ENCODE assay signal across 1 cellular context in genomic region chr10:101141622-101142532, GRCh38.
TF ChIP-seq lines count a peak whose summit lies in the region.

No MANE protein-coding gene starts in this region.

TF ChIP-seq in HepG2, 621 proteins besides CTCF, POLR2A, EP300 and RAD21 (continued from another document):
- TF ChIP-seq ZNF687 (CRISPR knock-in tag; IDR thresholded peaks at IDR 0.05) (peak; percentile 48), ZBTB25 (CRISPR knock-in tag; IDR thresholded peaks at IDR 0.05) (0 out of 2 replicates have a peak, but pooled peaks have one; percentile 43), ERF (CRISPR knock-in tag; IDR thresholded peaks at IDR 0.05) (0 out of 2 replicates have a peak, but pooled peaks have one; percentile 12), ZNF33B (CRISPR knock-in tag; IDR thresholded peaks at IDR 0.05) (0 out of 2 replicates have a peak, but pooled peaks have one; percentile 73), ZNF160 (CRISPR knock-in tag; IDR thresholded peaks at IDR 0.05) (no peak), SRSF4 (IDR thresholded peaks at IDR 0.05; ENCODE audit: low read depth, low read length, poor library complexity, severe bottlenecking) (no peak), ZBED4 (CRISPR knock-in tag; IDR thresholded peaks at IDR 0.05; ENCODE audit: borderline replicate concordance) (peak; percentile 48; the same call in 1 of the 2 replicates), ZNF350 (CRISPR knock-in tag; IDR thresholded peaks at IDR 0.05; ENCODE audit: borderline replicate concordance, low read depth) (peak; percentile 5; the same call in 1 of the 2 replicates), STAG1 (CRISPR knock-in tag; IDR thresholded peaks at IDR 0.05) (peak; percentile 97), PHF8 (CRISPR knock-in tag; IDR thresholded peaks at IDR 0.05) (peak; percentile 47; the same call in 1 of the 2 replicates), THAP7 (CRISPR knock-in tag; IDR thresholded peaks at IDR 0.05) (no peak), FOXM1 (CRISPR knock-in tag; IDR thresholded peaks at IDR 0.05) (no peak), SALL1 (CRISPR knock-in tag; IDR thresholded peaks at IDR 0.05) (peak; percentile 11; the same call in 1 of the 2 replicates), POGZ (CRISPR knock-in tag; IDR thresholded peaks at IDR 0.05) (no peak), YY1 (IDR thresholded peaks at IDR 0.05; ENCODE audit: insufficient read depth, insufficient replicate concordance, low read depth, low read length) (peak; percentile 81), ZNF75D (CRISPR knock-in tag; IDR thresholded peaks at IDR 0.05; ENCODE audit: borderline replicate concordance) (no peak), FOSL2 (CRISPR knock-in tag; IDR thresholded peaks at IDR 0.05) (peak; percentile 40; the same call in 1 of the 2 replicates), HNF4A (CRISPR knock-in tag; IDR thresholded peaks at IDR 0.05) (0 out of 2 replicates have a peak, but pooled peaks have one; percentile 32), HOXA3 (CRISPR knock-in tag; IDR thresholded peaks at IDR 0.05) (peak; percentile 62; the same call in 1 of the 2 replicates), YEATS2 (CRISPR knock-in tag; IDR thresholded peaks at IDR 0.05; ENCODE audit: borderline replicate concordance) (0 out of 2 replicates have a peak, but pooled peaks have one; percentile 40), KDM3A (CRISPR knock-in tag; IDR thresholded peaks at IDR 0.05; ENCODE audit: low read depth) (0 out of 2 replicates have a peak, but pooled peaks have one; percentile 60), ZSCAN20 (CRISPR knock-in tag; IDR thresholded peaks at IDR 0.05; ENCODE audit: borderline replicate concordance) (no peak), ZFP91 (CRISPR knock-in tag; IDR thresholded peaks at IDR 0.05; ENCODE audit: borderline replicate concordance) (peak; percentile 41; the same call in 1 of the 2 replicates), ZNF598 (CRISPR knock-in tag; IDR thresholded peaks at IDR 0.05; ENCODE audit: borderline replicate concordance) (peak; percentile 76; the same call in 1 of the 2 replicates)
TF ChIP-seq in HepG2: peak in this region for 48.
